ENCODE assay signal across 8 cellular contexts in the genomic region with DNA sequence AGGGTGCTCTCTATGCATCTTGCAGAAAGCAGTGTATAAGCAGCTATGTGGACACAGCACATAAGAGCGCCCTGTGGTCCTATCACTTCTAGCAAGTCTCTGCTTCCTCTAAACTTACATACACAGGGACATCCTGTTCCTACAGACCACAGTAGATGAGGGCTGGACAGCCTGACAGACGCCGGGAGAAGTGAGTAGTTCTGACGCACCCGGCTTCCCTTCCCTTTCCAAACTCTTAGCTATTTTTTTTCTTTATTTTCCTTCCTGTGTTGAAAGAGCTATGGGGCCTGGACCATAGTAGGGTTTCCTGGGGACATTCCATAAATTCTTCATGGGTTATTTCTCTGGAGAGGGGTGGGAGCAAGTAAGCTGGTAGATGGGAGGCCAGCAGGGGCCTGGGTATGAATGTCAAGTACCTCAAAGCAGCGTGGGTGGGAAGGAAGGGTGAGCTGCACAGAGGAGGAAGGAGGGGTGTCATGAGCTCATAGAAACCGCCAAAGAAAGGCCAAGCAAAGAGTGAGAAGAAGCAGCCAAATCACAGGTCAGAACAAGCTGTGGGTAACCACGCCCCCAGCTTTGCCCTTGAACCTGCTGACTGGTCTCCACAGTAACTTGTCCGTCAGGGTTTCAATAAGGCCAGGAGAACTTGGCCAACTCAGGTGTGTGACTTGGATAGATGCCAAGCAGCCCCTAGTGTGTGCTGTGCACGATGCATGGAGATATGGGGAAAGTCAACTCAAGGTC. TPM values are rescaled to one million over a fixed set of nuclear protein-coding genes. Genes with fewer than 3 reads are reported as not detected.
DNase-seq lines count a peak whose midpoint lies in the region; ATAC-seq and TF ChIP-seq lines count a peak whose summit lies in the region.

No MANE protein-coding gene starts in this region.

- DNase-seq in H4 (ENCODE audit: low spot score) (peak; percentile 70), RWPE2 (ENCODE audit: low spot score) (peak; percentile 88), fibroblast of villous mesenchyme (ENCODE audit: low read depth) (peak; percentile 90), iPS-NIHi11 (ENCODE audit: low spot score) (no peak)

- no peaks in the 10 kb centered on the region for H3K9me3 ChIP-seq in RWPE2 (ENCODE audit: severe bottlenecking)

- peaks cover 32% of the 10 kb centered on the region for H3K36me3 ChIP-seq in RWPE2 (ENCODE audit: low read depth)

- H3K4me1 ChIP-seq in RWPE2 (ENCODE audit: insufficient read depth, poor library complexity, severe bottlenecking), result peaks cover 52% of the 10 kb centered on the region

- ATAC-seq in RWPE2 (ENCODE audit: low read depth) (peak; percentile 88), HG02678 (IDR thresholded peaks at IDR 0.05; ENCODE audit: unreplicated experiment) (no peak), HG03280 (IDR thresholded peaks at IDR 0.05; ENCODE audit: unreplicated experiment) (no peak), HG02798 (IDR thresholded peaks at IDR 0.05; ENCODE audit: poor library complexity, unreplicated experiment) (no peak)

- no peak overlapping the region for H3K4me3 ChIP-seq in RWPE2 (ENCODE audit: severe bottlenecking)
- no peak overlapping the region for H3K4me3 ChIP-seq in fibroblast of villous mesenchyme (ENCODE audit: low read depth, low read length)
- H3K4me3 ChIP-seq in skin epidermis, result no peak overlapping the region

- no peak for TF ChIP-seq CTCF in RWPE2 (IDR thresholded peaks at IDR 0.05; ENCODE audit: poor library complexity, severe bottlenecking)
- TF ChIP-seq CTCF in fibroblast of villous mesenchyme (IDR thresholded peaks at IDR 0.05; ENCODE audit: insufficient read depth, low read depth, low read length), result no peak

- H3K27ac ChIP-seq in RWPE2 (ENCODE audit: poor library complexity, severe bottlenecking) (peak overlapping the region; percentile 95), skin epidermis (peak overlapping the region in 12 of 21 experiments; percentile 16 to 66 (median 39))

- no peaks in the 10 kb centered on the region for H3K27me3 ChIP-seq in RWPE2 (ENCODE audit: insufficient read depth, poor library complexity, severe bottlenecking)

RNA-seq across cellular contexts. Expression of a gene that starts 36.6 kb away (rescaled TPM):
- total RNA-seq in H4 (2014; rRNA removed; shearing (Covaris generic)), result 0.80 and 0.89 TPM in 2 replicates
- total RNA-seq in fibroblast of villous mesenchyme, result 0.86 and 1.9 TPM in 2 replicates
